In the genomic region with DNA sequence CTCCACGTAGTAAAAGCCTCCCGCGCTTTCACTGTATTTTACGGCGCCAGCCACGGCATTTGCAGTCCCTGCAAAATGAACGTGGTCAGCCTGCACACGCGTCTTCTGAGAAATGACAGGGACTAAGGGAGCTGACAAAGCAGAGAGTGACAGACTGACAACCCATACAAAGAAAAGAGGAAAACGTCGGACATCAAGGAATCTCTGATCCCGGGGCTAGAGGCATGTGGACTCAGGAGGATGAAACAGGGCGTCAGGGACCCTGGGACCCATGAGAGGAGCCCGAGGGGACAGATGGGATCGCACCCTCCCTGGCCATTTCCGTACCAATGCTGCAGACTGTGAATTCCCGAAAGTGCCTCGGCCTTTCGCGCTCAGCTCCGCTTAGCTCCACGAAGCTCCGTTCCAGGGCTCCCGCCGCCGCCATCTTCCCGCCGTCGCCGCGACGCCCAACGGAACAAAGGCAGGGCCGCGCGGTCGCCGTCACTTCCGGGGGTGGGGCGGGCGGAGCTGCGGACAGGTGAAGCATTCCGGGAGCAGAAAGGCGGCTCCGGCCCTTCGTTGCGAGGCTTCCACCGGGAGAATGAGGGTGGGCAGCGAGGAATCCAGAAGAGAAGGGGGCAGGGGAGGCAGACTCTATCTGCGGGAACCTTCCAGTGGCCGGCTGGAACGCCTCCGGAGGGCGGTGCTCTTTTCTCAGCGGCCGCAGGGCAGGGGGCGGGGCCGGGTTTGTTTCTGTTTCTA, we compare ENCODE assay signal across 1 cellular context.
A peak's percentile ranks its signal among the peaks of the same experiment; 100 is the strongest.
TF ChIP-seq lines count a peak whose summit lies in the region.

TSS of gene NUP160 (minus strand) at position 459 of the 744 bp plus-strand sequence. CDS start at position 427, 32 bp downstream.

TF ChIP-seq in HepG2, 621 proteins besides CTCF, POLR2A, EP300 and RAD21 (continued from another document and continues in another):
- TF ChIP-seq ZNF691 (CRISPR knock-in tag; IDR thresholded peaks at IDR 0.05; ENCODE audit: borderline replicate concordance, low read depth) (0 out of 2 replicates have a peak, but pooled peaks have one; percentile 22), SP140L (CRISPR knock-in tag; IDR thresholded peaks at IDR 0.05; ENCODE audit: borderline replicate concordance) (no peak), RFX1 (IDR thresholded peaks at IDR 0.05) (no peak), ZNF138 (CRISPR knock-in tag; IDR thresholded peaks at IDR 0.05; ENCODE audit: low read depth) (peak; percentile 69; the same call in 1 of the 2 replicates), ZFP36L1 (CRISPR knock-in tag; IDR thresholded peaks at IDR 0.05) (peak; percentile 65; the same call in 1 of the 2 replicates), GABPB1 (CRISPR knock-in tag; IDR thresholded peaks at IDR 0.05) (peak; percentile 100), BORCS8-MEF2B (CRISPR knock-in tag; IDR thresholded peaks at IDR 0.05) (peak; percentile 94), ZNF780A (CRISPR knock-in tag; IDR thresholded peaks at IDR 0.05) (peak; percentile 56; the same call in 1 of the 2 replicates), YY1 (IDR thresholded peaks at IDR 0.05; ENCODE audit: insufficient read depth, insufficient replicate concordance, low read depth, low read length) (peak; percentile 96), THAP11 (CRISPR knock-in tag; IDR thresholded peaks at IDR 0.05) (peak; percentile 87), ZNF614 (CRISPR knock-in tag; IDR thresholded peaks at IDR 0.05; ENCODE audit: borderline replicate concordance) (peak; percentile 48; the same call in 1 of the 2 replicates), RBAK (CRISPR knock-in tag; IDR thresholded peaks at IDR 0.05) (no peak), ZNF30 (CRISPR knock-in tag; IDR thresholded peaks at IDR 0.05) (0 out of 2 replicates have a peak, but pooled peaks have one; percentile 51), THYN1 (CRISPR knock-in tag; IDR thresholded peaks at IDR 0.05; ENCODE audit: borderline replicate concordance, low read depth) (no peak), CHD2 (IDR thresholded peaks at IDR 0.05; ENCODE audit: low read depth, low read length) (peak; percentile 14; the same call in 1 of the 2 replicates), ZNF790 (CRISPR knock-in tag; IDR thresholded peaks at IDR 0.05; ENCODE audit: borderline replicate concordance) (no peak; the same call in 1 of the 2 replicates), LBX2 (CRISPR knock-in tag; IDR thresholded peaks at IDR 0.05; ENCODE audit: borderline replicate concordance) (no peak), NFKB2 (CRISPR knock-in tag; IDR thresholded peaks at IDR 0.05; ENCODE audit: borderline replicate concordance) (peak; percentile 94; the same call in 1 of the 2 replicates), ZNF557 (CRISPR knock-in tag; IDR thresholded peaks at IDR 0.05) (peak; percentile 62; the same call in 1 of the 2 replicates), ZNF678 (CRISPR knock-in tag; IDR thresholded peaks at IDR 0.05) (0 out of 2 replicates have a peak, but pooled peaks have one; percentile 55), GPN1 (CRISPR knock-in tag; IDR thresholded peaks at IDR 0.05; ENCODE audit: borderline replicate concordance) (no peak), KAT8 (CRISPR knock-in tag; IDR thresholded peaks at IDR 0.05) (peak; percentile 92), ZNF589 (CRISPR knock-in tag; conservative IDR thresholded peaks at IDR 0.05) (peak; percentile 92), ZNF124 (CRISPR knock-in tag; IDR thresholded peaks at IDR 0.05) (0 out of 2 replicates have a peak, but pooled peaks have one; percentile 35), FOXK2 (IDR thresholded peaks at IDR 0.05) (no peak), ZSCAN9 (CRISPR knock-in tag; IDR thresholded peaks at IDR 0.05; ENCODE audit: borderline replicate concordance) (peak; percentile 82; the same call in 1 of the 2 replicates), ZMYM4 (CRISPR knock-in tag; IDR thresholded peaks at IDR 0.05) (peak; percentile 80; the same call in 1 of the 2 replicates), SPEN (CRISPR knock-in tag; IDR thresholded peaks at IDR 0.05; ENCODE audit: low read depth) (peak; percentile 75), ZNF616 (CRISPR knock-in tag; IDR thresholded peaks at IDR 0.05; ENCODE audit: low read depth) (0 out of 2 replicates have a peak, but pooled peaks have one; percentile 24), GPBP1L1 (CRISPR knock-in tag; IDR thresholded peaks at IDR 0.05) (no peak), PRPF4 (IDR thresholded peaks at IDR 0.05; ENCODE audit: low read depth, low read length, poor library complexity, severe bottlenecking) (no peak), FOXJ3 (CRISPR knock-in tag; IDR thresholded peaks at IDR 0.05; ENCODE audit: borderline replicate concordance) (peak; percentile 54; the same call in 1 of the 2 replicates), ZNF143 (CRISPR knock-in tag; IDR thresholded peaks at IDR 0.05) (peak; percentile 59), NFIC (IDR thresholded peaks at IDR 0.05; ENCODE audit: low read length) (no peak), SP2 (CRISPR knock-in tag; IDR thresholded peaks at IDR 0.05) (peak; percentile 71), NFYB (CRISPR knock-in tag; IDR thresholded peaks at IDR 0.05) (no peak), MEF2D (CRISPR knock-in tag; IDR thresholded peaks at IDR 0.05) (0 out of 2 replicates have a peak, but pooled peaks have one; percentile 53), ZNF777 (CRISPR knock-in tag; IDR thresholded peaks at IDR 0.05) (peak; percentile 66; the same call in 1 of the 2 replicates), NCOR1 (IDR thresholded peaks at IDR 0.05; ENCODE audit: borderline replicate concordance, low read length) (no peak), FOXO1 (CRISPR knock-in tag; IDR thresholded peaks at IDR 0.05) (no peak; the same call in none of the 2 replicates), GZF1 (CRISPR knock-in tag; IDR thresholded peaks at IDR 0.05) (0 out of 2 replicates have a peak, but pooled peaks have one; percentile 39), IRF2 (CRISPR knock-in tag; IDR thresholded peaks at IDR 0.05) (peak; percentile 84; the same call in 1 of the 2 replicates), ZNF609 (CRISPR knock-in tag; IDR thresholded peaks at IDR 0.05; ENCODE audit: borderline replicate concordance) (peak; percentile 57), ZFP62 (CRISPR knock-in tag; IDR thresholded peaks at IDR 0.05) (no peak), BRCA1 (CRISPR knock-in tag; IDR thresholded peaks at IDR 0.05) (0 out of 2 replicates have a peak, but pooled peaks have one; percentile 67), ZNF232 (CRISPR knock-in tag; IDR thresholded peaks at IDR 0.05; ENCODE audit: borderline replicate concordance) (peak; percentile 74; the same call in 1 of the 2 replicates), ZNF160 (CRISPR knock-in tag; IDR thresholded peaks at IDR 0.05) (peak; percentile 63; the same call in 1 of the 2 replicates), ZNF547 (CRISPR knock-in tag; IDR thresholded peaks at IDR 0.05) (peak; percentile 24; the same call in 1 of the 2 replicates), ZNF20 (CRISPR knock-in tag; IDR thresholded peaks at IDR 0.05) (0 out of 2 replicates have a peak, but pooled peaks have one; percentile 32), ZNF292 (CRISPR knock-in tag; IDR thresholded peaks at IDR 0.05; ENCODE audit: borderline replicate concordance, low read depth) (peak; percentile 45; the same call in 1 of the 2 replicates), MZF1 (CRISPR knock-in tag; IDR thresholded peaks at IDR 0.05; ENCODE audit: borderline replicate concordance) (peak; percentile 90; the same call in 1 of the 2 replicates)
- TF ChIP-seq, protein P1, sequence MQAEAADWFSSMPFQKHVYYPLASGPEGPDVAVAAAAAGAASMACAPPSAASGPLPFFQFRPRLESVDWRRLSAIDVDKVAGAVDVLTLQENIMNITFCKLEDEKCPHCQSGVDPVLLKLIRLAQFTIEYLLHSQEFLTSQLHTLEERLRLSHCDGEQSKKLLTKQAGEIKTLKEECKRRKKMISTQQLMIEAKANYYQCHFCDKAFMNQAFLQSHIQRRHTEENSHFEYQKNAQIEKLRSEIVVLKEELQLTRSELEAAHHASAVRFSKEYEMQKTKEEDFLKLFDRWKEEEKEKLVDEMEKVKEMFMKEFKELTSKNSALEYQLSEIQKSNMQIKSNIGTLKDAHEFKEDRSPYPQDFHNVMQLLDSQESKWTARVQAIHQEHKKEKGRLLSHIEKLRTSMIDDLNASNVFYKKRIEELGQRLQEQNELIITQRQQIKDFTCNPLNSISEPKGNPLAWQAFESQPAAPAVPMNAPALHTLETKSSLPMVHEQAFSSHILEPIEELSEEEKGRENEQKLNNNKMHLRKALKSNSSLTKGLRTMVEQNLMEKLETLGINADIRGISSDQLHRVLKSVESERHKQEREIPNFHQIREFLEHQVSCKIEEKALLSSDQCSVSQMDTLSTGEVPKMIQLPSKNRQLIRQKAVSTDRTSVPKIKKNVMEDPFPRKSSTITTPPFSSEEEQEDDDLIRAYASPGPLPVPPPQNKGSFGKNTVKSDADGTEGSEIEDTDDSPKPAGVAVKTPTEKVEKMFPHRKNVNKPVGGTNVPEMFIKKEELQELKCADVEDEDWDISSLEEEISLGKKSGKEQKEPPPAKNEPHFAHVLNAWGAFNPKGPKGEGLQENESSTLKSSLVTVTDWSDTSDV (CRISPR knock-in tag; IDR thresholded peaks at IDR 0.05) = peak; percentile 97
- TF ChIP-seq, protein P2, sequence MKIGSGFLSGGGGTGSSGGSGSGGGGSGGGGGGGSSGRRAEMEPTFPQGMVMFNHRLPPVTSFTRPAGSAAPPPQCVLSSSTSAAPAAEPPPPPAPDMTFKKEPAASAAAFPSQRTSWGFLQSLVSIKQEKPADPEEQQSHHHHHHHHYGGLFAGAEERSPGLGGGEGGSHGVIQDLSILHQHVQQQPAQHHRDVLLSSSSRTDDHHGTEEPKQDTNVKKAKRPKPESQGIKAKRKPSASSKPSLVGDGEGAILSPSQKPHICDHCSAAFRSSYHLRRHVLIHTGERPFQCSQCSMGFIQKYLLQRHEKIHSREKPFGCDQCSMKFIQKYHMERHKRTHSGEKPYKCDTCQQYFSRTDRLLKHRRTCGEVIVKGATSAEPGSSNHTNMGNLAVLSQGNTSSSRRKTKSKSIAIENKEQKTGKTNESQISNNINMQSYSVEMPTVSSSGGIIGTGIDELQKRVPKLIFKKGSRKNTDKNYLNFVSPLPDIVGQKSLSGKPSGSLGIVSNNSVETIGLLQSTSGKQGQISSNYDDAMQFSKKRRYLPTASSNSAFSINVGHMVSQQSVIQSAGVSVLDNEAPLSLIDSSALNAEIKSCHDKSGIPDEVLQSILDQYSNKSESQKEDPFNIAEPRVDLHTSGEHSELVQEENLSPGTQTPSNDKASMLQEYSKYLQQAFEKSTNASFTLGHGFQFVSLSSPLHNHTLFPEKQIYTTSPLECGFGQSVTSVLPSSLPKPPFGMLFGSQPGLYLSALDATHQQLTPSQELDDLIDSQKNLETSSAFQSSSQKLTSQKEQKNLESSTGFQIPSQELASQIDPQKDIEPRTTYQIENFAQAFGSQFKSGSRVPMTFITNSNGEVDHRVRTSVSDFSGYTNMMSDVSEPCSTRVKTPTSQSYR (CRISPR knock-in tag; IDR thresholded peaks at IDR 0.05; ENCODE audit: borderline replicate concordance) = peak; percentile 49; the same call in 1 of the 2 replicates
